Comparison of ENCODE assay signal across 22 cellular contexts in genomic region chr1:207428783-207429182, GRCh38. TPM values are rescaled to one million over a fixed set of nuclear protein-coding genes. Genes with fewer than 3 reads are reported as not detected.
A peak's percentile ranks its signal among the peaks of the same experiment; 100 is the strongest.
DNase-seq lines count a peak whose midpoint lies in the region; ATAC-seq and TF ChIP-seq lines count a peak whose summit lies in the region.
"Had no signal": no experiment of that assay in that cellular context is flagged by ENCODE, and none has a peak within 500 bp of the region (broad histone marks: within the 10 kb centered on the region; RNA-seq: fewer than 3 reads in every experiment).

No MANE protein-coding gene starts in this region.

- H3K9me3 Mint-ChIP-seq in IgD-negative memory B cell (no peaks in the 10 kb centered on the region), activated B cell treated with CpG ODN at 0.5 μM for 24 hours (no peaks in the 10 kb centered on the region)
- H3K9me3 Mint-ChIP-seq: CD8-positive, alpha-beta memory T cell had no signal

- H3K4me3 Mint-ChIP-seq in IgD-negative memory B cell (peak overlapping the region in 2 of 4 donors; percentile 4 to 32), activated B cell treated with CpG ODN at 0.5 μM for 24 hours (no peak overlapping the region)
- H3K4me3 Mint-ChIP-seq: CD4-positive, CD25-positive, alpha-beta regulatory T cell; CD8-positive, alpha-beta memory T cell had no signal

- peaks cover 0 to 90% (median 28%) of the 10 kb centered on the region in 6 donors for H3K4me1 ChIP-seq in spleen
- H3K4me1 ChIP-seq: BE2C, HAP-1 had no signal

- no peak overlapping the region for H3K4me3 ChIP-seq in spleen
- H3K4me3 ChIP-seq: GM23248, HAP-1 had no signal

- TF ChIP-seq CTCF in GM10248 (IDR thresholded peaks at IDR 0.05; ENCODE audit: control extremely low read depth, extremely low read depth, low read depth, missing control alignments): no peak
- no peak for TF ChIP-seq CTCF in activated B cell treated with CpG ODN at 0.5 μM for 24 hours (IDR thresholded peaks at IDR 0.05)
- no peak for TF ChIP-seq CTCF in spleen (IDR thresholded peaks at IDR 0.05 in 8 of 11, conservative IDR thresholded peaks at IDR 0.05 in 3 of 11)

- intact Hi-C loops in activated B cell treated with CpG ODN at 0.5 μM for 24 hours (cut with micrococcal nuclease): no loop called here
- intact Hi-C loops in spleen (cut with DNase I; ENCODE audit: low total_unique reads): no loop called here

- H3K36me3 ChIP-seq in spleen: no peaks in the 10 kb centered on the region
- H3K36me3 ChIP-seq: BE2C, HAP-1 had no signal

- no peak for ATAC-seq in activated B cell treated with CpG ODN at 0.5 μM for 24 hours (ENCODE audit: low read depth)
- no peak for ATAC-seq in HG03108 (IDR thresholded peaks at IDR 0.05; ENCODE audit: unreplicated experiment)
- ATAC-seq in HG02623 (IDR thresholded peaks at IDR 0.05; ENCODE audit: unreplicated experiment): no peak

- peaks cover 1% of the 10 kb centered on the region for H3K27me3 Mint-ChIP-seq in IgD-negative memory B cell
- H3K27me3 Mint-ChIP-seq in activated B cell treated with CpG ODN at 0.5 μM for 24 hours: no peaks in the 10 kb centered on the region

- no peaks in the 10 kb centered on the region for H3K9me3 ChIP-seq in spleen
- H3K9me3 ChIP-seq: BE2C, HAP-1 had no signal

- H3K36me3 Mint-ChIP-seq in IgD-negative memory B cell (no peaks in the 10 kb centered on the region), activated B cell treated with CpG ODN at 0.5 μM for 24 hours (ENCODE audit: low read depth) (no peaks in the 10 kb centered on the region)
- H3K36me3 Mint-ChIP-seq: CD4-positive, CD25-positive, alpha-beta regulatory T cell; CD8-positive, alpha-beta memory T cell had no signal

- peak overlapping the region in 5 of 8 donors; percentile 3 to 63 (median 56) for H3K27ac ChIP-seq in spleen
- H3K27ac ChIP-seq: GM23248 had no signal

- CTCF ChIA-PET in GM10248 (lab: Yijun Ruan, JAX): interaction anchor here (0.9 to 1.4 kb wide), 4 partner anchors 10 to 26 kb away, joined by 3 to 4 read pairs (median 3); partner anchors contain the start of gene CR2
- CTCF ChIA-PET in activated B cell treated with CpG ODN at 0.5 μM for 24 hours (lab: Charles Lee): interaction anchor here (1.6 to 3.9 kb wide), 2 partner anchors 11 to 23 kb away, joined by 5 to 14 read pairs; no protein-coding TSS in a partner anchor

- H3K4me1 Mint-ChIP-seq in IgD-negative memory B cell (peaks cover 65 to 67% (median 65%) of the 10 kb centered on the region in 3 donors), activated B cell treated with CpG ODN at 0.5 μM for 24 hours (peaks cover 92% of the 10 kb centered on the region)
- H3K4me1 Mint-ChIP-seq: CD4-positive, CD25-positive, alpha-beta regulatory T cell; CD8-positive, alpha-beta memory T cell had no signal

- H3K27ac Mint-ChIP-seq in IgD-negative memory B cell: peak overlapping the region in 2 of 3 donors; percentile 20 to 83
- H3K27ac Mint-ChIP-seq in activated B cell treated with CpG ODN at 0.5 μM for 24 hours: peak overlapping the region; percentile 48
- H3K27ac Mint-ChIP-seq: CD4-positive, CD25-positive, alpha-beta regulatory T cell; CD8-positive, alpha-beta memory T cell had no signal

- TF ChIP-seq POLR2A in spleen (IDR thresholded peaks at IDR 0.05): no peak

- peak; percentile 15 for DNase-seq in GM10248 (ENCODE audit: extremely low spot score)
- no peak for DNase-seq in activated B cell treated with CpG ODN at 0.5 μM for 24 hours
- no peak for DNase-seq in spleen
- DNase-seq in dedifferentiated amniotic fluid mesenchymal stem cell (ENCODE audit: extremely low spot score): no peak
- no peak for DNase-seq in activated naive CD4-positive, alpha-beta T cell treated with anti-CD3 and anti-CD28 coated beads, Interleukin-2, amount 50 U/mL, for 16 hours
- DNase-seq: BE2C; C1 segment of cervical spinal cord; CD4-positive, CD25-positive, alpha-beta regulatory T cell; CD8-positive, alpha-beta memory T cell; COR-L47; DMS 273 treated with DMSO at 0.1 percent for 48 hours; DMS53; DND-41; EL; GM23248; KG1 had no signal

- POLR2A ChIA-PET in GM10248 (lab: Yijun Ruan, JAX): no interaction called here
- POLR2A ChIA-PET in activated B cell treated with CpG ODN at 0.5 μM for 24 hours (lab: Charles Lee): interaction anchor here (1.1 to 1.6 kb wide), 5 partner anchors 8 to 25 kb away, joined by 3 to 8 read pairs (median 5); partner anchors contain the start of gene CR2

- WGBS in spleen, 5 donors: 67 to 77% (median 73%) methylated on average over 2 of the region's 2 CpGs

- H3K27me3 ChIP-seq in spleen (replicated peaks in 1 of 7): peaks cover 0 to 8% (median 0%) of the 10 kb centered on the region in 7 donors

RNA-seq across cellular contexts. Expression of gene CR2, which starts 25.3 kb away (rescaled TPM):
- polyA plus RNA-seq in IgD-negative memory B cell (44.7 TPM), spleen (100 to 1,000 TPM; 190 to 284 (median 254) TPM)
- total RNA-seq in activated B cell treated with CpG ODN at 0.5 μM for 24 hours (30.7 and 34.1 TPM in 2 replicates), spleen (100 to 1,000 TPM in 6 of 7 donors, 10 to 100 TPM in 1; 87.2 to 174 (median 111) TPM)
- total RNA-seq: A172, G401, GM23248 had no signal
- polyA plus RNA-seq: GM23248 had no signal
